8 cellular contexts compared by ENCODE assay signal in the genomic region with DNA sequence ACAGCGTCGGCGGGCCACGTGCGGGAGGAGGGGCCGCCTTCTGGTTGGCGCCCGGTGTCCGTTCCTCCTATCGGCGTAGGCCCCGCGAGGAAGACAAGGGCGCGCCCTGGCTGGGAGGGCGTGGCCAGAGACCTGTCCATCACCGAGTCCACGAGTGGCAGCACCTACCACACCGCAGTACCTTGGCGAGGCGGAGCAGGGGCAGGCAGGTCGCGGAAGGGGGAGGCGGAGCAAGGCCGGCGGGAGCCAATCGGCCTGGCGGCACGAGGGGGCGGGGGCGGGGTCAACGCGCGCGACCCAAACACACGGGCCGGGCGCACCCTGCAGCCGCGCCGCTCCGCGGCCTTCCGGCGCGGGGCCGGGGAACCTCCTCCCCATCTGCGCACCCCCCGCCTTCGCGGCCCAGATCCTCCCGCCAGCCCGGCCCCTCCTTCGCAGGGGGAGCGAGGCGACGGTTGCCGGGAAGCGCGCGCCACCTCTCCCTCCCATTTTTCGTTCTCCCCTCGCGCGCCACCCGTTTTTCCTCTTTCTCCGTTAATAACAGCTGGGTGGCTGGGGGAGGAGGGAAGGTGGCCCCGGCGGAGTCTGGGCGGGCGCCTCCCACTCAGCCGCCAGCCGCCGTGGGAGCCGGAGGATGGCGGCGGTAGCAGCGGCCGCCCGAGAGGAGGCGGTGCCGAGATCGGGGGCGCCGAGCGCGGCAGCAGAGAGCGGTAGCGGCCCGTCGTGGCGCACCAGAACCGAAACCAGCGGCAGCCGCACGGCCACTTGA. TPM values are rescaled to one million over a fixed set of nuclear protein-coding genes. Genes with fewer than 3 reads are reported as not detected.
DNase-seq lines count a peak whose midpoint lies in the region; ATAC-seq and TF ChIP-seq lines count a peak whose summit lies in the region.

Gene ZNRF2 (plus strand): TSS at position 300 of the 769 bp plus-strand sequence. CDS start 761 bp downstream, outside the sequence.

- H3K4me1 Mint-ChIP-seq in naive thymus-derived CD8-positive, alpha-beta T cell = peaks cover 20 to 48% (median 39%) of the 10 kb centered on the region in 4 donors

- in situ Hi-C loops in GM23248 (cut with MboI) = no loop called here

- H3K4me1 ChIP-seq in GM23248 (ENCODE audit: insufficient read depth) (0 out of 2 replicates have a peak, but pooled peaks cover 11% of the 10 kb centered on the region), fibroblast of lung (ENCODE audit: control insufficient read depth, extremely low read depth, insufficient read depth, low read length) (no peaks in the 10 kb centered on the region)

- WGBS in GM23248 (ENCODE audit: low coverage in 1 of 2, low lambda C conversion rate in 2 of 2, missing lambda C conversion rate in 2 of 2), 2 experiments = 1% methylated on average over 24 to 84 of the region's 96 CpGs

- H3K9me3 Mint-ChIP-seq in naive thymus-derived CD8-positive, alpha-beta T cell = peaks cover 0 to 10% (median 0%) of the 10 kb centered on the region in 9 donors

- DNase-seq in Daoy (ENCODE audit: low read depth) (peak; percentile 100), GM23248 (peak; percentile 98), Kasumi-1 (lab: John Stamatoyannopoulos, UW) (peak; percentile 99 to 100), RKO (ENCODE audit: low spot score) (peak; percentile 97), fibroblast of lung (ENCODE audit: low read depth in 2 of 2) (peak; percentile 93 to 99)
- peak; percentile 96 to 98 for DNase-seq in activated T-helper 1 cell treated with anti-CD3 and anti-CD28 coated beads, Interleukin-2, amount 50 U/mL, for 16 hours (ENCODE audit: low read depth in 1 of 2, low spot score in 1 of 2)
- peak; percentile 90 to 100 (median 99) for DNase-seq in naive thymus-derived CD8-positive, alpha-beta T cell
- DNase-seq in stimulated activated naive CD4-positive, alpha-beta T cell (lab: John Stamatoyannopoulos, UW) = peak; percentile 95 to 99 (median 98)

- no peaks in the 10 kb centered on the region for H3K36me3 Mint-ChIP-seq in naive thymus-derived CD8-positive, alpha-beta T cell

- TF ChIP-seq CTCF in fibroblast of lung (conservative IDR thresholded peaks at IDR 0.05 in 1 of 2, IDR thresholded peaks at IDR 0.05 in 1 of 2; ENCODE audit: low read depth in 1 of 2, low read length in 2 of 2) = peak in 1 of 2 donors; percentile 31

- no peaks in the 10 kb centered on the region for H3K27me3 ChIP-seq in GM23248 (replicated peaks; ENCODE audit: insufficient read depth)
- no peaks in the 10 kb centered on the region for H3K27me3 ChIP-seq in fibroblast of lung (ENCODE audit: control insufficient read depth, insufficient read depth, low read length)

- ATAC-seq in naive thymus-derived CD8-positive, alpha-beta T cell = peak; percentile 82 to 87

- POLR2A ChIA-PET in naive thymus-derived CD8-positive, alpha-beta T cell (lab: Charles Lee) = interaction anchor here (0.6 to 3.1 kb wide), 11 partner anchors 21 to 310 kb away, joined by 3 to 20 read pairs (median 5); partner anchors contain the start of genes MTURN and NOD1

- no peaks in the 10 kb centered on the region for H3K36me3 ChIP-seq in GM23248 (ENCODE audit: low read depth)
- no peaks in the 10 kb centered on the region for H3K36me3 ChIP-seq in fibroblast of lung (ENCODE audit: control insufficient read depth, insufficient read depth, low read length)

- H4K20me1 ChIP-seq in GM23248 (ENCODE audit: insufficient read depth) (no peaks in the 10 kb centered on the region), fibroblast of lung (ENCODE audit: control insufficient read depth, extremely low read depth, insufficient read depth, low read length) (no peaks in the 10 kb centered on the region)

- peaks cover 27% of the 10 kb centered on the region for H3K79me2 ChIP-seq in GM23248 (ENCODE audit: insufficient read depth)
- no peaks in the 10 kb centered on the region for H3K79me2 ChIP-seq in fibroblast of lung (ENCODE audit: control insufficient read depth, insufficient read depth, low read length)

- peak within 1 kb of the TSS; percentile 67 for H3K4me2 ChIP-seq in GM23248 (ENCODE audit: unreplicated experiment)
- peak within 1 kb of the TSS; percentile 58 for H3K4me2 ChIP-seq in fibroblast of lung (ENCODE audit: extremely low read depth, insufficient read depth, low read length)

- peak within 1 kb of the TSS; percentile 74 for H3K27ac ChIP-seq in GM23248
- peak within 1 kb of the TSS; percentile 77 for H3K27ac ChIP-seq in fibroblast of lung (ENCODE audit: insufficient read depth, low read length)

- H2AFZ ChIP-seq in GM23248 (peak within 1 kb of the TSS; percentile 87), fibroblast of lung (ENCODE audit: low read length) (peak within 1 kb of the TSS; percentile 65)

- H3K9me3 ChIP-seq in GM23248 (ENCODE audit: low read depth) (no peaks in the 10 kb centered on the region), fibroblast of lung (ENCODE audit: control insufficient read depth, insufficient read depth, low read depth, low read length) (no peaks in the 10 kb centered on the region)

- peak within 1 kb of the TSS; percentile 77 for H3K9ac ChIP-seq in GM23248
- H3K9ac ChIP-seq in fibroblast of lung (ENCODE audit: insufficient read depth, low read length) = peak within 1 kb of the TSS; percentile 80

- H3K27me3 Mint-ChIP-seq in naive thymus-derived CD8-positive, alpha-beta T cell = no peaks in the 10 kb centered on the region

- peak within 1 kb of the TSS; percentile 81 to 97 (median 86) for H3K4me3 Mint-ChIP-seq in naive thymus-derived CD8-positive, alpha-beta T cell

- H3K27ac Mint-ChIP-seq in naive thymus-derived CD8-positive, alpha-beta T cell = peak within 1 kb of the TSS; percentile 61 to 96 (median 95)

- H3K9me2 ChIP-seq in GM23248 (ENCODE audit: insufficient read depth) = no peaks in the 10 kb centered on the region

- H3K4me3 ChIP-seq in GM23248 = peak within 1 kb of the TSS; percentile 78
- peak within 1 kb of the TSS; percentile 51 to 83 (median 66) for H3K4me3 ChIP-seq in fibroblast of lung (replicated peaks in 1 of 4; ENCODE audit: control extremely low read depth in 1 of 4, insufficient read depth in 1 of 4, low read depth in 3 of 4, low read length in 4 of 4)

- H3F3A ChIP-seq in GM23248 (ENCODE audit: insufficient read depth) = peaks cover 23% of the 10 kb centered on the region

RNA-seq across cellular contexts. Expression of gene ZNRF2, which starts in this region (rescaled TPM):
- 19.9 and 30.6 TPM in 2 replicates for total RNA-seq in Daoy (2014; rRNA removed; shearing (Covaris generic))
- total RNA-seq in GM23248 (2014; rRNA removed; shearing (Covaris generic)) = 4.4 and 6.5 TPM in 2 replicates
- 0.25 and 0.46 TPM in 2 replicates for polyA plus RNA-seq in GM23248 (2016; fragmentation: Nextera tagmentation; extraction: Ambion mirVana)
- total RNA-seq in fibroblast of lung = 7.2 and 7.9 TPM in 2 replicates
- 2.1 and 2.6 TPM in 2 replicates for polyA plus RNA-seq in fibroblast of lung
- polyA plus RNA-seq in fibroblast of lung (2012) = 1.6 and 1.8 TPM in 2 replicates
- not detected in 2 replicates for polyA minus RNA-seq in fibroblast of lung (ENCODE audit: low replicate concordance)
- 10 to 100 TPM; 28.8 to 29.4 TPM for total RNA-seq in naive thymus-derived CD8-positive, alpha-beta T cell
- 1 to 10 TPM; 1.1 to 2.3 (median 2.2) TPM for polyA plus RNA-seq in naive thymus-derived CD8-positive, alpha-beta T cell

Comparison
In these comparisons a context has a peak if more than half of its experiments do, and no peak if none do; other contexts are left out.
1. Peak in every context shown above with its lines: DNase-seq, ATAC-seq, H3K4me3 ChIP-seq and H3K27ac ChIP-seq.